13 cellular contexts compared by ENCODE assay signal in genomic region chr16:14335297-14335696, GRCh38.
"Had no signal": no experiment of that assay in that cellular context is flagged by ENCODE, and none has a peak within 500 bp of the region (broad histone marks: within the 10 kb centered on the region; RNA-seq: fewer than 3 reads in every experiment).

No MANE protein-coding gene starts in this region.

- DNase-seq: activated B cell treated with CpG ODN at 0.5 μM for 24 hours; activated CD4-positive, alpha-beta T cell treated with anti-CD3 and anti-CD28 coated beads for 48 hours; activated CD8-positive, alpha-beta memory T cell treated with anti-CD3 and anti-CD28 coated beads, Interleukin-2, amount 50 U/mL, for 4 hours; activated CD8-positive, alpha-beta T cell treated with anti-CD3 and anti-CD28 coated beads, Interleukin-2, amount 10 ng/mL, durations not matched to agents 7 days and 5 days; activated effector memory CD4-positive, alpha-beta T cell treated with anti-CD3 and anti-CD28 coated beads, Interleukin-2, amount 50 U/mL, for 16 hours; activated T-cell treated with anti-CD3 and anti-CD28 coated beads, Interleukin-2, amount 50 U/mL, for 48 hours; amniotic stem cell; stimulated activated CD4-positive, alpha-beta T cell treated with anti-CD3 and anti-CD28 coated beads, Interleukin-1b, Interleukin-23, amount 100 ng/mL, for 48 hours; thyroid gland had no signal

- H3K27ac ChIP-seq: gastroesophageal sphincter, thyroid gland had no signal

- ATAC-seq: activated CD8-positive, alpha-beta T cell treated with anti-CD3 and anti-CD28 coated beads, Interleukin-2, amount 10 ng/mL, durations not matched to agents 7 days and 5 days; gastroesophageal sphincter had no signal

- H3K4me1 Mint-ChIP-seq: activated B cell treated with CpG ODN at 0.5 μM for 24 hours, mesothelial cell of epicardium had no signal

- H3K27me3 ChIP-seq: gastroesophageal sphincter, thyroid gland had no signal

- H3K4me3 ChIP-seq: gastroesophageal sphincter, lung, thyroid gland had no signal

- H3K27me3 Mint-ChIP-seq: activated B cell treated with CpG ODN at 0.5 μM for 24 hours; activated naive CD8-positive, alpha-beta T cell had no signal

- H3K27ac Mint-ChIP-seq: activated B cell treated with CpG ODN at 0.5 μM for 24 hours; activated CD8-positive, alpha-beta T cell treated with anti-CD3 and anti-CD28 coated beads, Interleukin-2, amount 10 ng/mL, durations not matched to agents 7 days and 5 days; activated naive CD8-positive, alpha-beta T cell; mesothelial cell of epicardium had no signal

- H3K9me3 ChIP-seq: gastroesophageal sphincter, thyroid gland had no signal

- H3K4me3 Mint-ChIP-seq: activated B cell treated with CpG ODN at 0.5 μM for 24 hours; activated CD8-positive, alpha-beta T cell treated with anti-CD3 and anti-CD28 coated beads, Interleukin-2, amount 10 ng/mL, durations not matched to agents 7 days and 5 days; activated naive CD8-positive, alpha-beta T cell; mesothelial cell of epicardium had no signal

- H3K36me3 Mint-ChIP-seq: activated naive CD8-positive, alpha-beta T cell; mesothelial cell of epicardium had no signal

- H3K36me3 ChIP-seq: gastroesophageal sphincter, thyroid gland had no signal
